8 cellular contexts compared by ENCODE assay signal in genomic region chr1:201042663-201043461, GRCh38. TPM values are rescaled to one million over a fixed set of nuclear protein-coding genes. Genes with fewer than 3 reads are reported as not detected.
A peak's percentile ranks its signal among the peaks of the same experiment; 100 is the strongest.
DNase-seq lines count a peak whose midpoint lies in the region; ATAC-seq, FAIRE-seq and TF ChIP-seq lines count a peak whose summit lies in the region.

No MANE protein-coding gene starts in this region.

- H3K4me3 ChIP-seq in trophoblast cell (ENCODE audit: low read depth, low read length) = no peak overlapping the region
- H3K4me3 ChIP-seq in aorta (ENCODE audit: low read length in 2 of 2) = no peak overlapping the region

- no peaks in the 10 kb centered on the region for H3K79me1 ChIP-seq in trophoblast cell (ENCODE audit: low read length)

- peaks cover 5% of the 10 kb centered on the region for H3K4me1 Mint-ChIP-seq in CD14-positive monocyte

- H3K36me3 Mint-ChIP-seq in CD14-positive monocyte = no peaks in the 10 kb centered on the region

- no peak overlapping the region for H4K8ac ChIP-seq in trophoblast cell (ENCODE audit: low read depth, low read length)

- H3K4me2 ChIP-seq in trophoblast cell (ENCODE audit: low read length) = no peak overlapping the region

- ATAC-seq in GM19395 (IDR thresholded peaks at IDR 0.05; ENCODE audit: unreplicated experiment) (peak; percentile 81), aorta (ENCODE audit: low FRiP score) (peak; percentile 85)

- no peak overlapping the region for H4K91ac ChIP-seq in trophoblast cell (ENCODE audit: low read depth, low read length)

- no peaks in the 10 kb centered on the region for H3K9me3 Mint-ChIP-seq in CD14-positive monocyte

- H3K79me2 ChIP-seq in trophoblast cell (ENCODE audit: control insufficient read depth, insufficient read depth, low read length, poor library complexity) = no peaks in the 10 kb centered on the region

- no peak overlapping the region for H4K12ac ChIP-seq in trophoblast cell (ENCODE audit: low read depth, low read length)

- no peak for FAIRE-seq in frontal cortex (lab: Jason Lieb, UNC)

- no peak overlapping the region for H2AFZ ChIP-seq in trophoblast cell (ENCODE audit: insufficient read depth, low read length, poor library complexity)

- peak overlapping the region in 1 of 2 donors; percentile 15 for H3K4me3 Mint-ChIP-seq in CD14-positive monocyte

- H3K4ac ChIP-seq in trophoblast cell (ENCODE audit: low read depth, low read length) = no peak overlapping the region

- H2BK120ac ChIP-seq in trophoblast cell (ENCODE audit: insufficient read depth, low read length, poor library complexity) = no peak overlapping the region

- H3K27ac ChIP-seq in trophoblast cell (ENCODE audit: low read depth, low read length) (no peak overlapping the region), aorta (ENCODE audit: low read depth in 1 of 2, low read length in 2 of 2) (no peak overlapping the region)

- H2BK12ac ChIP-seq in trophoblast cell (ENCODE audit: low read length) = no peak overlapping the region

- DNase-seq in CD14-positive monocyte (ENCODE audit: low spot score) = peak; percentile 65
- DNase-seq in SHP77 (lab: John Stamatoyannopoulos, UW) = peak; percentile 60 to 80
- peak; percentile 88 for DNase-seq in activated effector memory CD4-positive, alpha-beta T cell treated with anti-CD3 and anti-CD28 coated beads, Interleukin-2, amount 50 U/mL, for 16 hours
- DNase-seq in frontal cortex (ENCODE audit: low spot score in 2 of 2) = peak; percentile 66 to 73
- peak; percentile 32 to 71 for DNase-seq in trophoblast cell
- DNase-seq in aorta = peak in 1 of 2 donors; percentile 64

- no peak overlapping the region for H2AK5ac ChIP-seq in trophoblast cell (ENCODE audit: low read length)

- H3K27ac Mint-ChIP-seq in CD14-positive monocyte = peak overlapping the region in 1 of 7 donors; percentile 31

- intact Hi-C loops in CD14-positive monocyte (cut with micrococcal nuclease) (loop anchor here (1.0 kb wide), 1 partner anchor 71 kb away; no protein-coding TSS in a partner anchor), aorta (cut with DNase I) (loop anchor here (2.0 to 5.0 kb wide), 3 partner anchors 70 to 486 kb away; no protein-coding TSS in a partner anchor)

- H3K23ac ChIP-seq in trophoblast cell (ENCODE audit: low read length) = no peak overlapping the region

- peaks cover 5 to 17% (median 10%) of the 10 kb centered on the region in 3 donors for H3K27me3 Mint-ChIP-seq in CD14-positive monocyte (ENCODE audit: low read depth in 3 of 3)

- H2BK5ac ChIP-seq in trophoblast cell (ENCODE audit: low read depth, low read length, poor library complexity) = no peak overlapping the region

- TF ChIP-seq CTCF in CD14-positive monocyte (IDR thresholded peaks at IDR 0.05) (peak; percentile 88), LNCAP (IDR thresholded peaks at IDR 0.05) (peak; percentile 98)

- H3K27me3 ChIP-seq in trophoblast cell (ENCODE audit: insufficient read depth, low read length) = no peaks in the 10 kb centered on the region
- H3K27me3 ChIP-seq in aorta (ENCODE audit: control insufficient read depth in 1 of 2, insufficient read depth in 2 of 2, low read length in 1 of 2) = no peaks in the 10 kb centered on the region

- H3K4me1 ChIP-seq in trophoblast cell (ENCODE audit: control insufficient read depth in 1 of 2, insufficient read depth in 2 of 2, low read length in 2 of 2) = no peaks in the 10 kb centered on the region
- no peaks in the 10 kb centered on the region for H3K4me1 ChIP-seq in aorta (ENCODE audit: control insufficient read depth in 1 of 2, insufficient read depth in 2 of 2, low read length in 2 of 2)

- H3K36me3 ChIP-seq in trophoblast cell (ENCODE audit: control insufficient read depth in 1 of 2, insufficient read depth in 2 of 2, low read length in 2 of 2) (no peaks in the 10 kb centered on the region), aorta (ENCODE audit: control insufficient read depth in 1 of 2, insufficient read depth in 2 of 2, low read length in 1 of 2) (no peaks in the 10 kb centered on the region)

- H3K14ac ChIP-seq in trophoblast cell (ENCODE audit: low read length) = no peak overlapping the region

- H3K9me3 ChIP-seq in trophoblast cell (ENCODE audit: insufficient read depth, low read depth, low read length) (peaks cover 3% of the 10 kb centered on the region), aorta (ENCODE audit: control insufficient read depth, low read length) (no peaks in the 10 kb centered on the region)

- H3K9ac ChIP-seq in trophoblast cell (ENCODE audit: low read length) = no peak overlapping the region

- WGBS in trophoblast cell (ENCODE audit: extremely low coverage, insufficient coverage, insufficient read length) = no CpG with 5 or more reads among the region's 14 CpGs
- 29 to 34% methylated on average over 14 of the region's 14 CpGs for WGBS in aorta, 2 donors

- no peak overlapping the region for H3K18ac ChIP-seq in trophoblast cell (ENCODE audit: low read length)

RNA-seq across cellular contexts. Expression of gene KIF21B, which starts 19.3 kb away (rescaled TPM):
- polyA plus RNA-seq in CD14-positive monocyte (under 1 TPM; 0.18 to 0.30 TPM), aorta (under 1 TPM; 0.31 to 0.63 TPM)
- total RNA-seq in frontal cortex (127 TPM), aorta (1 to 10 TPM; 4.0 to 4.6 TPM)
- polyA plus RNA-seq in trophoblast cell (2013) = 0.44 and 0.56 TPM in 2 replicates

Comparison
In these comparisons a context has a peak if more than half of its experiments do, and no peak if none do; other contexts are left out.
1. RNA of gene KIF21B, which starts 19.3 kb away (total RNA-seq): 127 TPM in frontal cortex (single experiment); 4.0 to 4.6 TPM in aorta; every median in the first group is over 10 times any median in the second.